ENCODE assay signal across 1 cellular context in the genomic region with DNA sequence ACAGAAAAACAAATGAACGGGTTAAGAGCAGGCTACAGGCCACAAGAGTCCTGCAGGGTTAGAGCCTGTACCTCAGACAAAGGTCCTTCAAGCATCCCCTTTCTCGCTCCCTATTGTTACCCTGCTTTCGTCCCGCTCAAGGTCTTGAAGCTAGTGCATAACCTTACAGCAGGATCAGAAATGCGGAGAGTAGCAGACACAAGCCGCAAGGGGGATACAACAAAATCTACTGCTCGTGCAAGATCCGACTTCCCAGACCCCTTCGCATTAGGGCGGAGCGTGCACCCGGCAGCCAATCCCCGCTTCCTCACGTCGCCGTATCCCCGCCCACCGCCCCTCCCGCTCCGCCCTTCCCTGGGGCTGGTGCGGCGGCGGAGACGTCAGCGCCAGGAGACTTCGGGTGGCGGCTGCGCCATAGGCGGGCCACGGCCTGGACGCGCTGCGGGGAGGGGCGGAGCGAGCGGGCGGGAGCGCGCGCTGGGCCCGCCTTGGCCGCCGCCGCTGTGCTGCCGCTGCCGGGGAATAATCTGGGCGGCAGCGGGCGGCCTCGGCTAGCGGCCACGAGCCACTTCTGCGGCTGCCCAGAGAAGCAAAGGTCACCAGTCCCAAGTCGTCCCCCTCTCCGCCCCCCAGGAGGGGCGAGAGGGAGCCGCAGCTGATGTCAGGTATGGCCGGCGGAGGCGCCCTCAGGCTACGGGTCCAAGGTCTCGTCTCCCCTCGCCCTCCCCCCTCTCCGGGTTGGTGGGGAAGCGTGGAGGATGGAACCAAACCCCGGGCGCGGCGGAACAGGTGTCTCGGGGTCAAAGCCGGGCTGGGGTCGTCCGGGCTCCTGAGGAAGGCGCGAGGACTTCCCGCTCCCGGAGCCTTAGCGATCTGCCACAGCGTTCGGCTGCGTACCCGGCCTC.
A peak's percentile ranks its signal among the peaks of the same experiment; 100 is the strongest.
TF ChIP-seq lines count a peak whose summit lies in the region.

A gene (plus strand): TSS at position 389 of the 905 bp plus-strand sequence. CDS start 51,776 bp downstream, outside the sequence.

TF ChIP-seq in HepG2, 621 proteins besides CTCF, POLR2A, EP300 and RAD21 (continued from another document and continues in another):
- TF ChIP-seq, protein P1, sequence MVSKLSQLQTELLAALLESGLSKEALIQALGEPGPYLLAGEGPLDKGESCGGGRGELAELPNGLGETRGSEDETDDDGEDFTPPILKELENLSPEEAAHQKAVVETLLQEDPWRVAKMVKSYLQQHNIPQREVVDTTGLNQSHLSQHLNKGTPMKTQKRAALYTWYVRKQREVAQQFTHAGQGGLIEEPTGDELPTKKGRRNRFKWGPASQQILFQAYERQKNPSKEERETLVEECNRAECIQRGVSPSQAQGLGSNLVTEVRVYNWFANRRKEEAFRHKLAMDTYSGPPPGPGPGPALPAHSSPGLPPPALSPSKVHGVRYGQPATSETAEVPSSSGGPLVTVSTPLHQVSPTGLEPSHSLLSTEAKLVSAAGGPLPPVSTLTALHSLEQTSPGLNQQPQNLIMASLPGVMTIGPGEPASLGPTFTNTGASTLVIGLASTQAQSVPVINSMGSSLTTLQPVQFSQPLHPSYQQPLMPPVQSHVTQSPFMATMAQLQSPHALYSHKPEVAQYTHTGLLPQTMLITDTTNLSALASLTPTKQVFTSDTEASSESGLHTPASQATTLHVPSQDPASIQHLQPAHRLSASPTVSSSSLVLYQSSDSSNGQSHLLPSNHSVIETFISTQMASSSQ (IDR thresholded peaks at IDR 0.05; ENCODE audit: low read depth): peak; percentile 39; the same call in 1 of the 2 replicates
- TF ChIP-seq, protein P1 (CRISPR knock-in tag; IDR thresholded peaks at IDR 0.05; ENCODE audit: borderline replicate concordance): peak; percentile 64; the same call in 1 of the 2 replicates
- TF ChIP-seq, protein P2, sequence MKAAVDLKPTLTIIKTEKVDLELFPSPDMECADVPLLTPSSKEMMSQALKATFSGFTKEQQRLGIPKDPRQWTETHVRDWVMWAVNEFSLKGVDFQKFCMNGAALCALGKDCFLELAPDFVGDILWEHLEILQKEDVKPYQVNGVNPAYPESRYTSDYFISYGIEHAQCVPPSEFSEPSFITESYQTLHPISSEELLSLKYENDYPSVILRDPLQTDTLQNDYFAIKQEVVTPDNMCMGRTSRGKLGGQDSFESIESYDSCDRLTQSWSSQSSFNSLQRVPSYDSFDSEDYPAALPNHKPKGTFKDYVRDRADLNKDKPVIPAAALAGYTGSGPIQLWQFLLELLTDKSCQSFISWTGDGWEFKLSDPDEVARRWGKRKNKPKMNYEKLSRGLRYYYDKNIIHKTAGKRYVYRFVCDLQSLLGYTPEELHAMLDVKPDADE (CRISPR knock-in tag; IDR thresholded peaks at IDR 0.05): 0 out of 2 replicates have a peak, but pooled peaks have one; percentile 77
- TF ChIP-seq SSRP1 (CRISPR knock-in tag; IDR thresholded peaks at IDR 0.05) (no peak), RXRB (CRISPR knock-in tag; IDR thresholded peaks at IDR 0.05; ENCODE audit: borderline replicate concordance) (peak; percentile 67), MLLT10 (CRISPR knock-in tag; IDR thresholded peaks at IDR 0.05) (no peak), CEBPB (IDR thresholded peaks at IDR 0.05; ENCODE audit: borderline replicate concordance, low read depth, low read length) (peak; percentile 91; the same call in 1 of the 2 replicates), FOXP1 (IDR thresholded peaks at IDR 0.05) (no peak), FOXP1 (CRISPR knock-in tag; IDR thresholded peaks at IDR 0.05) (peak; percentile 38; the same call in 1 of the 2 replicates), TOPORS (CRISPR knock-in tag; IDR thresholded peaks at IDR 0.05) (peak; percentile 40; the same call in 1 of the 2 replicates), ZNF616 (CRISPR knock-in tag; IDR thresholded peaks at IDR 0.05; ENCODE audit: low read depth) (no peak), ATF7-NPFF (CRISPR knock-in tag; IDR thresholded peaks at IDR 0.05; ENCODE audit: low read depth) (peak; percentile 71)
- TF ChIP-seq, protein P3, sequence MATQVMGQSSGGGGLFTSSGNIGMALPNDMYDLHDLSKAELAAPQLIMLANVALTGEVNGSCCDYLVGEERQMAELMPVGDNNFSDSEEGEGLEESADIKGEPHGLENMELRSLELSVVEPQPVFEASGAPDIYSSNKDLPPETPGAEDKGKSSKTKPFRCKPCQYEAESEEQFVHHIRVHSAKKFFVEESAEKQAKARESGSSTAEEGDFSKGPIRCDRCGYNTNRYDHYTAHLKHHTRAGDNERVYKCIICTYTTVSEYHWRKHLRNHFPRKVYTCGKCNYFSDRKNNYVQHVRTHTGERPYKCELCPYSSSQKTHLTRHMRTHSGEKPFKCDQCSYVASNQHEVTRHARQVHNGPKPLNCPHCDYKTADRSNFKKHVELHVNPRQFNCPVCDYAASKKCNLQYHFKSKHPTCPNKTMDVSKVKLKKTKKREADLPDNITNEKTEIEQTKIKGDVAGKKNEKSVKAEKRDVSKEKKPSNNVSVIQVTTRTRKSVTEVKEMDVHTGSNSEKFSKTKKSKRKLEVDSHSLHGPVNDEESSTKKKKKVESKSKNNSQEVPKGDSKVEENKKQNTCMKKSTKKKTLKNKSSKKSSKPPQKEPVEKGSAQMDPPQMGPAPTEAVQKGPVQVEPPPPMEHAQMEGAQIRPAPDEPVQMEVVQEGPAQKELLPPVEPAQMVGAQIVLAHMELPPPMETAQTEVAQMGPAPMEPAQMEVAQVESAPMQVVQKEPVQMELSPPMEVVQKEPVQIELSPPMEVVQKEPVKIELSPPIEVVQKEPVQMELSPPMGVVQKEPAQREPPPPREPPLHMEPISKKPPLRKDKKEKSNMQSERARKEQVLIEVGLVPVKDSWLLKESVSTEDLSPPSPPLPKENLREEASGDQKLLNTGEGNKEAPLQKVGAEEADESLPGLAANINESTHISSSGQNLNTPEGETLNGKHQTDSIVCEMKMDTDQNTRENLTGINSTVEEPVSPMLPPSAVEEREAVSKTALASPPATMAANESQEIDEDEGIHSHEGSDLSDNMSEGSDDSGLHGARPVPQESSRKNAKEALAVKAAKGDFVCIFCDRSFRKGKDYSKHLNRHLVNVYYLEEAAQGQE (IDR thresholded peaks at IDR 0.05; ENCODE audit: borderline replicate concordance in 1 of 2, low read depth in 1 of 2, low read length in 2 of 2): peak in 1 of 2 experiments; percentile 69; a peak in 1 of 4 replicates
- TF ChIP-seq, protein P4, sequence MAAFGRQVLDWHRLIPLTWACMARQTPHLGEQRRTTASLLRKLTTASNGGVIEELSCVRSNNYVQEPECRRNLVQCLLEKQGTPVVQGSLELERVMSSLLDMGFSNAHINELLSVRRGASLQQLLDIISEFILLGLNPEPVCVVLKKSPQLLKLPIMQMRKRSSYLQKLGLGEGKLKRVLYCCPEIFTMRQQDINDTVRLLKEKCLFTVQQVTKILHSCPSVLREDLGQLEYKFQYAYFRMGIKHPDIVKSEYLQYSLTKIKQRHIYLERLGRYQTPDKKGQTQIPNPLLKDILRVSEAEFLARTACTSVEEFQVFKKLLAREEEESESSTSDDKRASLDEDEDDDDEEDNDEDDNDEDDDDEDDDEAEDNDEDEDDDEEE (CRISPR knock-in tag; IDR thresholded peaks at IDR 0.05): no peak
- TF ChIP-seq, protein P5, sequence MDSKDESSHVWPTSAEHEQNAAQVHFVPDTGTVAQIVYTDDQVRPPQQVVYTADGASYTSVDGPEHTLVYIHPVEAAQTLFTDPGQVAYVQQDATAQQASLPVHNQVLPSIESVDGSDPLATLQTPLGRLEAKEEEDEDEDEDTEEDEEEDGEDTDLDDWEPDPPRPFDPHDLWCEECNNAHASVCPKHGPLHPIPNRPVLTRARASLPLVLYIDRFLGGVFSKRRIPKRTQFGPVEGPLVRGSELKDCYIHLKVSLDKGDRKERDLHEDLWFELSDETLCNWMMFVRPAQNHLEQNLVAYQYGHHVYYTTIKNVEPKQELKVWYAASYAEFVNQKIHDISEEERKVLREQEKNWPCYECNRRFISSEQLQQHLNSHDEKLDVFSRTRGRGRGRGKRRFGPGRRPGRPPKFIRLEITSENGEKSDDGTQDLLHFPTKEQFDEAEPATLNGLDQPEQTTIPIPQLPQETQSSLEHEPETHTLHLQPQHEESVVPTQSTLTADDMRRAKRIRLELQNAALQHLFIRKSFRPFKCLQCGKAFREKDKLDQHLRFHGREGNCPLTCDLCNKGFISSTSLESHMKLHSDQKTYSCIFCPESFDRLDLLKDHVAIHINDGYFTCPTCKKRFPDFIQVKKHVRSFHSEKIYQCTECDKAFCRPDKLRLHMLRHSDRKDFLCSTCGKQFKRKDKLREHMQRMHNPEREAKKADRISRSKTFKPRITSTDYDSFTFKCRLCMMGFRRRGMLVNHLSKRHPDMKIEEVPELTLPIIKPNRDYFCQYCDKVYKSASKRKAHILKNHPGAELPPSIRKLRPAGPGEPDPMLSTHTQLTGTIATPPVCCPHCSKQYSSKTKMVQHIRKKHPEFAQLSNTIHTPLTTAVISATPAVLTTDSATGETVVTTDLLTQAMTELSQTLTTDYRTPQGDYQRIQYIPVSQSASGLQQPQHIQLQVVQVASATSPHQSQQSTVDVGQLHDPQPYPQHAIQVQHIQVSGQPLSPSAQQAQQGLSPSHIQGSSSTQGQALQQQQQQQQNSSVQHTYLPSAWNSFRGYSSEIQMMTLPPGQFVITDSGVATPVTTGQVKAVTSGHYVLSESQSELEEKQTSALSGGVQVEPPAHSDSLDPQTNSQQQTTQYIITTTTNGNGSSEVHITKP (CRISPR knock-in tag; IDR thresholded peaks at IDR 0.05; ENCODE audit: low read depth): peak; percentile 89
- TF ChIP-seq, protein P6, sequence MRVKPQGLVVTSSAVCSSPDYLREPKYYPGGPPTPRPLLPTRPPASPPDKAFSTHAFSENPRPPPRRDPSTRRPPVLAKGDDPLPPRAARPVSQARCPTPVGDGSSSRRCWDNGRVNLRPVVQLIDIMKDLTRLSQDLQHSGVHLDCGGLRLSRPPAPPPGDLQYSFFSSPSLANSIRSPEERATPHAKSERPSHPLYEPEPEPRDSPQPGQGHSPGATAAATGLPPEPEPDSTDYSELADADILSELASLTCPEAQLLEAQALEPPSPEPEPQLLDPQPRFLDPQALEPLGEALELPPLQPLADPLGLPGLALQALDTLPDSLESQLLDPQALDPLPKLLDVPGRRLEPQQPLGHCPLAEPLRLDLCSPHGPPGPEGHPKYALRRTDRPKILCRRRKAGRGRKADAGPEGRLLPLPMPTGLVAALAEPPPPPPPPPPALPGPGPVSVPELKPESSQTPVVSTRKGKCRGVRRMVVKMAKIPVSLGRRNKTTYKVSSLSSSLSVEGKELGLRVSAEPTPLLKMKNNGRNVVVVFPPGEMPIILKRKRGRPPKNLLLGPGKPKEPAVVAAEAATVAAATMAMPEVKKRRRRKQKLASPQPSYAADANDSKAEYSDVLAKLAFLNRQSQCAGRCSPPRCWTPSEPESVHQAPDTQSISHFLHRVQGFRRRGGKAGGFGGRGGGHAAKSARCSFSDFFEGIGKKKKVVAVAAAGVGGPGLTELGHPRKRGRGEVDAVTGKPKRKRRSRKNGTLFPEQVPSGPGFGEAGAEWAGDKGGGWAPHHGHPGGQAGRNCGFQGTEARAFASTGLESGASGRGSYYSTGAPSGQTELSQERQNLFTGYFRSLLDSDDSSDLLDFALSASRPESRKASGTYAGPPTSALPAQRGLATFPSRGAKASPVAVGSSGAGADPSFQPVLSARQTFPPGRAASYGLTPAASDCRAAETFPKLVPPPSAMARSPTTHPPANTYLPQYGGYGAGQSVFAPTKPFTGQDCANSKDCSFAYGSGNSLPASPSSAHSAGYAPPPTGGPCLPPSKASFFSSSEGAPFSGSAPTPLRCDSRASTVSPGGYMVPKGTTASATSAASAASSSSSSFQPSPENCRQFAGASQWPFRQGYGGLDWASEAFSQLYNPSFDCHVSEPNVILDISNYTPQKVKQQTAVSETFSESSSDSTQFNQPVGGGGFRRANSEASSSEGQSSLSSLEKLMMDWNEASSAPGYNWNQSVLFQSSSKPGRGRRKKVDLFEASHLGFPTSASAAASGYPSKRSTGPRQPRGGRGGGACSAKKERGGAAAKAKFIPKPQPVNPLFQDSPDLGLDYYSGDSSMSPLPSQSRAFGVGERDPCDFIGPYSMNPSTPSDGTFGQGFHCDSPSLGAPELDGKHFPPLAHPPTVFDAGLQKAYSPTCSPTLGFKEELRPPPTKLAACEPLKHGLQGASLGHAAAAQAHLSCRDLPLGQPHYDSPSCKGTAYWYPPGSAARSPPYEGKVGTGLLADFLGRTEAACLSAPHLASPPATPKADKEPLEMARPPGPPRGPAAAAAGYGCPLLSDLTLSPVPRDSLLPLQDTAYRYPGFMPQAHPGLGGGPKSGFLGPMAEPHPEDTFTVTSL (CRISPR knock-in tag; IDR thresholded peaks at IDR 0.05; ENCODE audit: borderline replicate concordance): peak; percentile 61
- TF ChIP-seq, protein P7, sequence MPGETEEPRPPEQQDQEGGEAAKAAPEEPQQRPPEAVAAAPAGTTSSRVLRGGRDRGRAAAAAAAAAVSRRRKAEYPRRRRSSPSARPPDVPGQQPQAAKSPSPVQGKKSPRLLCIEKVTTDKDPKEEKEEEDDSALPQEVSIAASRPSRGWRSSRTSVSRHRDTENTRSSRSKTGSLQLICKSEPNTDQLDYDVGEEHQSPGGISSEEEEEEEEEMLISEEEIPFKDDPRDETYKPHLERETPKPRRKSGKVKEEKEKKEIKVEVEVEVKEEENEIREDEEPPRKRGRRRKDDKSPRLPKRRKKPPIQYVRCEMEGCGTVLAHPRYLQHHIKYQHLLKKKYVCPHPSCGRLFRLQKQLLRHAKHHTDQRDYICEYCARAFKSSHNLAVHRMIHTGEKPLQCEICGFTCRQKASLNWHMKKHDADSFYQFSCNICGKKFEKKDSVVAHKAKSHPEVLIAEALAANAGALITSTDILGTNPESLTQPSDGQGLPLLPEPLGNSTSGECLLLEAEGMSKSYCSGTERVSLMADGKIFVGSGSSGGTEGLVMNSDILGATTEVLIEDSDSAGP (CRISPR knock-in tag; IDR thresholded peaks at IDR 0.05; ENCODE audit: borderline replicate concordance): peak; percentile 90
- TF ChIP-seq, protein P8, sequence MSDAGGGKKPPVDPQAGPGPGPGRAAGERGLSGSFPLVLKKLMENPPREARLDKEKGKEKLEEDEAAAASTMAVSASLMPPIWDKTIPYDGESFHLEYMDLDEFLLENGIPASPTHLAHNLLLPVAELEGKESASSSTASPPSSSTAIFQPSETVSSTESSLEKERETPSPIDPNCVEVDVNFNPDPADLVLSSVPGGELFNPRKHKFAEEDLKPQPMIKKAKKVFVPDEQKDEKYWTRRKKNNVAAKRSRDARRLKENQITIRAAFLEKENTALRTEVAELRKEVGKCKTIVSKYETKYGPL (CRISPR knock-in tag; IDR thresholded peaks at IDR 0.05): peak; percentile 56; the same call in 1 of the 2 replicates
